ENCODE assay signal across 1 cellular context in the genomic region with DNA sequence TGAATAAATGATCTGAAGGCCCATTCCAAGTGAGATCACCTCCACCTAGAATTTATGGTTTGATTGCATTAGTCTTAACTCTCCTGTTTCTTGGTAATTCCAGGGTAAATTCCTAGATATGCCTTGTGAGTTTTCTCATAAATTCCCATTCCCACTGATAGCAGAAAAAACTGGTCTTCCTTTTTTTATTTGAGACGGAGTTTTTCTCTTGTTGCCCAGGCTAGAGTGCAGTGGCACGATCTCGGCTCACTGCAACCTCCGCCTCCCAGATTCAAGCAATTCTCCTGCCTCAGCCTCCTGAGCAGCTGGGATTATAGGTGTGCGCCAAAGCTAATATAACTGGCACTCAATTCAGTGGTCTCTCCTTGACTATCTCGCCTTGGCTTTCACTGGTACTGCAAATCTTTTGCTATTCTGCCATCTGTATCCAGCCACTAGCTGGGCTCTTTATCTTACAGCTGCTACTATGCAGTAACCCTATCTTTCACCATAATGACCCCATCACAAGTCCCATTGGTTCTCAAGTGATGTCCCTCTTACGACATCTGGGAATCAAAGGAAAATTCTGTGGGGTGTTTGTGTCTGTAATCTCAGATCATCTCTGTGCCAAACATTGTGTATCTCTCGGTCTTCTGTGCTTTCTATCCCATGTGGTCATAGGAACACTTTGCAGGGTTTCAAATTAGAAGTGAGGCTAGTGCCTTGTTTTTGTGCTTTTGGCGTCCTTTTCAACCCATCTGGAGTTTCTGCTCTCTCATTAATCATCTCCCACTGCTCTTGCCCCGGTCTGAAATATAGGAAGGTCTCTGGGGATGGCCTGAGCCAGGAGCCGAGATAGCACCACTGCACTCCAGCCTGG.
TF ChIP-seq lines count a peak whose summit lies in the region.

No MANE protein-coding gene starts in this region.

TF ChIP-seq in HEK293, 187 proteins besides CTCF, POLR2A, EP300 and RAD21 (continued from another document and continues in another):
- TF ChIP-seq TSHZ1 (tag by site-specific recombination; IDR thresholded peaks at IDR 0.05; ENCODE audit: borderline replicate concordance) (0 out of 2 replicates have a peak, but pooled peaks have one; percentile 35), MYNN (tag by site-specific recombination; IDR thresholded peaks at IDR 0.05; ENCODE audit: borderline replicate concordance) (peak; percentile 82), ZNF843 (tag by site-specific recombination; IDR thresholded peaks at IDR 0.05) (no peak), HIC1 (tag by site-specific recombination; IDR thresholded peaks at IDR 0.05) (no peak), ZNF449 (tag by site-specific recombination; IDR thresholded peaks at IDR 0.05) (no peak), ZNF600 (tag by site-specific recombination; IDR thresholded peaks at IDR 0.05) (peak; percentile 48; the same call in 1 of the 2 replicates), ZFP37 (tag by site-specific recombination; IDR thresholded peaks at IDR 0.05) (no peak; the same call in 1 of the 2 replicates), ZNF473 (tag by site-specific recombination; IDR thresholded peaks at IDR 0.05) (no peak), PRDM6 (tag by site-specific recombination; IDR thresholded peaks at IDR 0.05) (peak; percentile 65), OSR2 (tag by site-specific recombination; IDR thresholded peaks at IDR 0.05) (peak; percentile 88), ZNF2 (tag by site-specific recombination; IDR thresholded peaks at IDR 0.05) (0 out of 2 replicates have a peak, but pooled peaks have one; percentile 7), ZNF664 (tag by site-specific recombination; IDR thresholded peaks at IDR 0.05) (0 out of 2 replicates have a peak, but pooled peaks have one; percentile 5), SETDB1 (IDR thresholded peaks at IDR 0.05; ENCODE audit: insufficient read length, low read length) (no peak), PRDM4 (tag by site-specific recombination; IDR thresholded peaks at IDR 0.05) (no peak), ZNF596 (tag by site-specific recombination; IDR thresholded peaks at IDR 0.05) (no peak), ZEB2 (tag by site-specific recombination; IDR thresholded peaks at IDR 0.05) (peak; percentile 73), PRDM1 (tag by site-specific recombination; IDR thresholded peaks at IDR 0.05) (0 out of 2 replicates have a peak, but pooled peaks have one; percentile 2), ZNF366 (tag by site-specific recombination; conservative IDR thresholded peaks at IDR 0.05) (0 out of 2 replicates have a peak, but pooled peaks have one; percentile 38), SP2 (tag by site-specific recombination; IDR thresholded peaks at IDR 0.05) (peak; percentile 11; the same call in 1 of the 2 replicates), ZNF155 (tag by site-specific recombination; IDR thresholded peaks at IDR 0.05) (no peak), SCRT2 (tag by site-specific recombination; IDR thresholded peaks at IDR 0.05) (no peak), ZNF10 (tag by site-specific recombination; IDR thresholded peaks at IDR 0.05) (no peak), ZNF184 (tag by site-specific recombination; IDR thresholded peaks at IDR 0.05) (no peak), ZNF426 (tag by site-specific recombination; IDR thresholded peaks at IDR 0.05) (no peak)
- TF ChIP-seq, protein P1, sequence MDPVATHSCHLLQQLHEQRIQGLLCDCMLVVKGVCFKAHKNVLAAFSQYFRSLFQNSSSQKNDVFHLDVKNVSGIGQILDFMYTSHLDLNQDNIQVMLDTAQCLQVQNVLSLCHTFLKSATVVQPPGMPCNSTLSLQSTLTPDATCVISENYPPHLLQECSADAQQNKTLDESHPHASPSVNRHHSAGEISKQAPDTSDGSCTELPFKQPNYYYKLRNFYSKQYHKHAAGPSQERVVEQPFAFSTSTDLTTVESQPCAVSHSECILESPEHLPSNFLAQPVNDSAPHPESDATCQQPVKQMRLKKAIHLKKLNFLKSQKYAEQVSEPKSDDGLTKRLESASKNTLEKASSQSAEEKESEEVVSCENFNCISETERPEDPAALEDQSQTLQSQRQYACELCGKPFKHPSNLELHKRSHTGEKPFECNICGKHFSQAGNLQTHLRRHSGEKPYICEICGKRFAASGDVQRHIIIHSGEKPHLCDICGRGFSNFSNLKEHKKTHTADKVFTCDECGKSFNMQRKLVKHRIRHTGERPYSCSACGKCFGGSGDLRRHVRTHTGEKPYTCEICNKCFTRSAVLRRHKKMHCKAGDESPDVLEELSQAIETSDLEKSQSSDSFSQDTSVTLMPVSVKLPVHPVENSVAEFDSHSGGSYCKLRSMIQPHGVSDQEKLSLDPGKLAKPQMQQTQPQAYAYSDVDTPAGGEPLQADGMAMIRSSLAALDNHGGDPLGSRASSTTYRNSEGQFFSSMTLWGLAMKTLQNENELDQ (tag by site-specific recombination; IDR thresholded peaks at IDR 0.05; ENCODE audit: low read depth) = no peak
- TF ChIP-seq, protein P2, sequence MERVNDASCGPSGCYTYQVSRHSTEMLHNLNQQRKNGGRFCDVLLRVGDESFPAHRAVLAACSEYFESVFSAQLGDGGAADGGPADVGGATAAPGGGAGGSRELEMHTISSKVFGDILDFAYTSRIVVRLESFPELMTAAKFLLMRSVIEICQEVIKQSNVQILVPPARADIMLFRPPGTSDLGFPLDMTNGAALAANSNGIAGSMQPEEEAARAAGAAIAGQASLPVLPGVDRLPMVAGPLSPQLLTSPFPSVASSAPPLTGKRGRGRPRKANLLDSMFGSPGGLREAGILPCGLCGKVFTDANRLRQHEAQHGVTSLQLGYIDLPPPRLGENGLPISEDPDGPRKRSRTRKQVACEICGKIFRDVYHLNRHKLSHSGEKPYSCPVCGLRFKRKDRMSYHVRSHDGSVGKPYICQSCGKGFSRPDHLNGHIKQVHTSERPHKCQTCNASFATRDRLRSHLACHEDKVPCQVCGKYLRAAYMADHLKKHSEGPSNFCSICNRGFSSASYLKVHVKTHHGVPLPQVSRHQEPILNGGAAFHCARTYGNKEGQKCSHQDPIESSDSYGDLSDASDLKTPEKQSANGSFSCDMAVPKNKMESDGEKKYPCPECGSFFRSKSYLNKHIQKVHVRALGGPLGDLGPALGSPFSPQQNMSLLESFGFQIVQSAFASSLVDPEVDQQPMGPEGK (tag by site-specific recombination; IDR thresholded peaks at IDR 0.05) = peak; percentile 14; the same call in 1 of the 2 replicates
- TF ChIP-seq, protein P3, sequence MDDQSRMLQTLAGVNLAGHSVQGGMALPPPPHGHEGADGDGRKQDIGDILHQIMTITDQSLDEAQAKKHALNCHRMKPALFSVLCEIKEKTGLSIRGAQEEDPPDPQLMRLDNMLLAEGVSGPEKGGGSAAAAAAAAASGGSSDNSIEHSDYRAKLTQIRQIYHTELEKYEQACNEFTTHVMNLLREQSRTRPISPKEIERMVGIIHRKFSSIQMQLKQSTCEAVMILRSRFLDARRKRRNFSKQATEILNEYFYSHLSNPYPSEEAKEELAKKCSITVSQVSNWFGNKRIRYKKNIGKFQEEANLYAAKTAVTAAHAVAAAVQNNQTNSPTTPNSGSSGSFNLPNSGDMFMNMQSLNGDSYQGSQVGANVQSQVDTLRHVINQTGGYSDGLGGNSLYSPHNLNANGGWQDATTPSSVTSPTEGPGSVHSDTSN (CRISPR knock-in tag; IDR thresholded peaks at IDR 0.05) = no peak
- TF ChIP-seq, protein P4, sequence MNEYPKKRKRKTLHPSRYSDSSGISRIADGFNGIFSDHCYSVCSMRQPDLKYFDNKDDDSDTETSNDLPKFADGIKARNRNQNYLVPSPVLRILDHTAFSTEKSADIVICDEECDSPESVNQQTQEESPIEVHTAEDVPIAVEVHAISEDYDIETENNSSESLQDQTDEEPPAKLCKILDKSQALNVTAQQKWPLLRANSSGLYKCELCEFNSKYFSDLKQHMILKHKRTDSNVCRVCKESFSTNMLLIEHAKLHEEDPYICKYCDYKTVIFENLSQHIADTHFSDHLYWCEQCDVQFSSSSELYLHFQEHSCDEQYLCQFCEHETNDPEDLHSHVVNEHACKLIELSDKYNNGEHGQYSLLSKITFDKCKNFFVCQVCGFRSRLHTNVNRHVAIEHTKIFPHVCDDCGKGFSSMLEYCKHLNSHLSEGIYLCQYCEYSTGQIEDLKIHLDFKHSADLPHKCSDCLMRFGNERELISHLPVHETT (tag by site-specific recombination; IDR thresholded peaks at IDR 0.05) = no peak
- TF ChIP-seq, protein P5, sequence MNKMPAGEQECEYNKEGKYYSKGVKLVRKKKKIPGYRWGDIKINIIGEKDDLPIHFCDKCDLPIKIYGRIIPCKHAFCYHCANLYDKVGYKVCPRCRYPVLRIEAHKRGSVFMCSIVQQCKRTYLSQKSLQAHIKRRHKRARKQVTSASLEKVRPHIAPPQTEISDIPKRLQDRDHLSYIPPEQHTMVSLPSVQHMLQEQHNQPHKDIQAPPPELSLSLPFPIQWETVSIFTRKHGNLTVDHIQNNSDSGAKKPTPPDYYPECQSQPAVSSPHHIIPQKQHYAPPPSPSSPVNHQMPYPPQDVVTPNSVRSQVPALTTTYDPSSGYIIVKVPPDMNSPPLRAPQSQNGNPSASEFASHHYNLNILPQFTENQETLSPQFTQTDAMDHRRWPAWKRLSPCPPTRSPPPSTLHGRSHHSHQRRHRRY (tag by site-specific recombination; IDR thresholded peaks at IDR 0.05) = no peak
